8 cellular contexts compared by ENCODE assay signal in genomic region chr22:38755155-38755910, GRCh38. TPM values are rescaled to one million over a fixed set of nuclear protein-coding genes. Genes with fewer than 3 reads are reported as not detected.
DNase-seq lines count a peak whose midpoint lies in the region; ATAC-seq and TF ChIP-seq lines count a peak whose summit lies in the region.

No MANE protein-coding gene starts in this region.

- H3K27me3 ChIP-seq in SU-DHL-6 (ENCODE audit: low read length), result no peaks in the 10 kb centered on the region
- no peaks in the 10 kb centered on the region for H3K27me3 ChIP-seq in right atrium auricular region

- no peaks in the 10 kb centered on the region for H3K9me3 ChIP-seq in SU-DHL-6 (ENCODE audit: insufficient read depth, low read length)
- no peaks in the 10 kb centered on the region for H3K9me3 ChIP-seq in right atrium auricular region

- peak overlapping the region; percentile 64 for H3K4me3 ChIP-seq in SU-DHL-6 (ENCODE audit: insufficient read depth, low read length, poor library complexity, severe bottlenecking)
- H3K4me3 ChIP-seq in right atrium auricular region, result peak overlapping the region; percentile 54 to 64

- H3K36me3 ChIP-seq in SU-DHL-6 (ENCODE audit: low read length) (no peaks in the 10 kb centered on the region), right atrium auricular region (peaks cover 23% of the 10 kb centered on the region)

- peak; percentile 20 for ATAC-seq in HG03280 (IDR thresholded peaks at IDR 0.05; ENCODE audit: unreplicated experiment)

- DNase-seq in Ammon's horn (ENCODE audit: low spot score) (peak; percentile 86), astrocyte of the hippocampus (ENCODE audit: low read depth, low spot score) (peak; percentile 86), right atrium auricular region (ENCODE audit: low spot score) (peak; percentile 96), posterior cingulate gyrus (peak; percentile 70 to 98 (median 86)), NCI-H187 treated with DMSO at 0.1 percent for 48 hours (lab: John Stamatoyannopoulos, UW) (no peak)

- H3K9ac ChIP-seq in SU-DHL-6 (ENCODE audit: low read length), result peak overlapping the region; percentile 84

- H2AFZ ChIP-seq in SU-DHL-6 (ENCODE audit: low read depth, low read length, severe bottlenecking), result no peak overlapping the region

- no peaks in the 10 kb centered on the region for H3K9me2 ChIP-seq in SU-DHL-6 (replicated peaks; ENCODE audit: insufficient read depth, low read length)

- TF ChIP-seq CTCF in SU-DHL-6 (IDR thresholded peaks at IDR 0.05; ENCODE audit: insufficient read depth, low read length, poor library complexity, severe bottlenecking), result no peak
- TF ChIP-seq CTCF in right atrium auricular region (IDR thresholded peaks at IDR 0.05), result peak in 1 of 2 donors; percentile 20

- H3K27ac ChIP-seq in SU-DHL-6 (ENCODE audit: low read depth, low read length) (peak overlapping the region; percentile 90), right atrium auricular region (peak overlapping the region; percentile 95 to 98)

- H3F3A ChIP-seq in SU-DHL-6 (ENCODE audit: insufficient read depth), result peaks cover 28% of the 10 kb centered on the region

- H4K20me1 ChIP-seq in SU-DHL-6 (ENCODE audit: low read depth, low read length), result no peaks in the 10 kb centered on the region

- intact Hi-C loops in posterior cingulate gyrus (cut with DNase I), result loop anchor here (2.0 kb wide), 1 partner anchor 51 kb away; the partner anchor contains the start of gene GTPBP1

- TF ChIP-seq POLR2A in GM18951 (IDR thresholded peaks at IDR 0.05; ENCODE audit: extremely low read depth, insufficient read depth, insufficient read length), result peak; percentile 7

- in situ Hi-C loops in GM18951 (cut with MboI; ENCODE audit: low sequenced_read_pairs, unreplicated experiment), result no loop called here

- peaks cover 29% of the 10 kb centered on the region for H3K79me2 ChIP-seq in SU-DHL-6 (ENCODE audit: insufficient read depth, low read length)

- H3K4me2 ChIP-seq in SU-DHL-6 (ENCODE audit: low read depth, low read length, poor library complexity, severe bottlenecking), result peak overlapping the region; percentile 93

- H3K4me1 ChIP-seq in right atrium auricular region, result peaks cover 0 to 50% of the 10 kb centered on the region in 2 donors

RNA-seq across cellular contexts. Expression of gene SUN2, which starts 0.5 kb away (rescaled TPM):
- 100 to 1,000 TPM; 155 to 252 TPM for total RNA-seq in right atrium auricular region

RNA-seq across cellular contexts. Expression of gene DNAL4, which starts 38.6 kb away (rescaled TPM):
- total RNA-seq in right atrium auricular region, result 10 to 100 TPM; 12.3 TPM

RNA-seq across cellular contexts. Expression of gene GTPBP1, which starts 49.6 kb away (rescaled TPM):
- total RNA-seq in right atrium auricular region, result 10 to 100 TPM; 23.2 to 32.2 TPM

RNA-seq across cellular contexts. Expression of gene JOSD1, which starts 54.6 kb away (rescaled TPM):
- 10 to 100 TPM; 20.0 to 37.3 TPM for total RNA-seq in right atrium auricular region
